ENCODE assay signal across 22 cellular contexts in the genomic region with DNA sequence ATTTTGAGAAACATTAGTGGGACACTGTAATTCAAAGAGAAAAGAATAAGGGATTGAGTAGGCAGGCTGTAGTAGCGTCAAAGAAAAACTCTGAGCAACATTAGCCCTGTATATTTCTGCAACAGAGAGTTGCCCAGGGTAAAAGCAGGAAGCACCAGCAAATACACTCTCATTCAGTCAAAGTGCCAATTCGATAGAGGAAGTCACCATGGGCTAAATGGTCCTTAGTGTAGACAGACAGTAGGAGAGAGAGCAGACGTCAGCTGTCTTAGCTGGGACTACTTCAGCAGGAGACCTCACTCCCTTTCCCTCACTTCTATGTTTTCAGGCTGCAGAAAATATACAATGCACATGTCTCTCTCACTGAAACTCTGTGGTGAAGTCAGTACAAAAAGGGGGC.
DNase-seq lines count a peak whose midpoint lies in the region; ATAC-seq lines count a peak whose summit lies in the region.
"Had no signal": no experiment of that assay in that cellular context is flagged by ENCODE, and none has a peak within 500 bp of the region (broad histone marks: within the 10 kb centered on the region; RNA-seq: fewer than 3 reads in every experiment).

No MANE protein-coding gene starts in this region.

- no peaks in the 10 kb centered on the region for H3K27me3 ChIP-seq in trophoblast cell (ENCODE audit: insufficient read depth, low read length)
- H3K27me3 ChIP-seq: BLaER1 treated with 17β-estradiol and CSF1 and Interleukin-3, amounts not matched to agents 10 nM and 100 nM; Peyer's patch had no signal

- H4K91ac ChIP-seq in trophoblast cell (ENCODE audit: low read depth, low read length), result no peak overlapping the region

- no peak for ATAC-seq in GM19452 (IDR thresholded peaks at IDR 0.05; ENCODE audit: unreplicated experiment)
- no peak for ATAC-seq in GM18861 (IDR thresholded peaks at IDR 0.05; ENCODE audit: unreplicated experiment)
- ATAC-seq: CD8-positive, alpha-beta T cell; GM23338; HCT116; K562; T-cell had no signal

- H4K8ac ChIP-seq in trophoblast cell (ENCODE audit: low read depth, low read length), result no peak overlapping the region

- peaks cover 0 to 7% of the 10 kb centered on the region in 2 experiments for H3K4me1 ChIP-seq in trophoblast cell (ENCODE audit: control insufficient read depth in 1 of 2, insufficient read depth in 2 of 2, low read length in 2 of 2)
- H3K4me1 ChIP-seq: BLaER1 treated with 17β-estradiol and CSF1 and Interleukin-3, amounts not matched to agents 10 nM and 100 nM; Peyer's patch had no signal

- in situ Hi-C loops in KBM-7 (cut with MboI; ENCODE audit: low pct_unique_long_range_greater_than_20kb, low sequenced_read_pairs), result no loop called here

- H2AFZ ChIP-seq in trophoblast cell (ENCODE audit: insufficient read depth, low read length, poor library complexity), result no peak overlapping the region
- H2AFZ ChIP-seq: GM23338 had no signal

- no peaks in the 10 kb centered on the region for H3K79me1 ChIP-seq in trophoblast cell (ENCODE audit: low read length)

- H2BK12ac ChIP-seq in trophoblast cell (ENCODE audit: low read length), result no peak overlapping the region

- H3K4ac ChIP-seq in trophoblast cell (ENCODE audit: low read depth, low read length), result no peak overlapping the region

- H2AK5ac ChIP-seq in trophoblast cell (ENCODE audit: low read length), result no peak overlapping the region

- H4K12ac ChIP-seq in trophoblast cell (ENCODE audit: low read depth, low read length), result no peak overlapping the region

- no peak overlapping the region for H3K9ac ChIP-seq in trophoblast cell (ENCODE audit: low read length)
- H3K9ac ChIP-seq: BLaER1 treated with 17β-estradiol and CSF1 and Interleukin-3, amounts not matched to agents 10 nM and 100 nM had no signal

- no peak overlapping the region for H3K4me3 ChIP-seq in trophoblast cell (ENCODE audit: low read depth, low read length)
- H3K4me3 ChIP-seq: BLaER1 treated with 17β-estradiol and CSF1 and Interleukin-3, amounts not matched to agents 10 nM and 100 nM; GM23338; K562; Peyer's patch had no signal

- WGBS in trophoblast cell (ENCODE audit: extremely low coverage, insufficient coverage, insufficient read length), result no CpG with 5 or more reads among the region's 3 CpGs

- H3K4me2 ChIP-seq in trophoblast cell (ENCODE audit: low read length), result no peak overlapping the region
- H3K4me2 ChIP-seq: BLaER1 treated with 17β-estradiol and CSF1 and Interleukin-3, amounts not matched to agents 10 nM and 100 nM; GM23338 had no signal

- no peak overlapping the region for H3K18ac ChIP-seq in trophoblast cell (ENCODE audit: low read length)

- no peak overlapping the region for H2BK5ac ChIP-seq in trophoblast cell (ENCODE audit: low read depth, low read length, poor library complexity)

- H3K27ac ChIP-seq in trophoblast cell (ENCODE audit: low read depth, low read length), result peak overlapping the region; percentile 15
- H3K27ac ChIP-seq: BLaER1 treated with 17β-estradiol and CSF1 and Interleukin-3, amounts not matched to agents 10 nM and 100 nM; Peyer's patch had no signal

- no peak overlapping the region for H3K23ac ChIP-seq in trophoblast cell (ENCODE audit: low read length)

- H2BK120ac ChIP-seq in trophoblast cell (ENCODE audit: insufficient read depth, low read length, poor library complexity), result no peak overlapping the region

- no peaks in the 10 kb centered on the region for H3K79me2 ChIP-seq in trophoblast cell (ENCODE audit: control insufficient read depth, insufficient read depth, low read length, poor library complexity)

- H3K36me3 ChIP-seq in trophoblast cell (ENCODE audit: control insufficient read depth in 1 of 2, insufficient read depth in 2 of 2, low read length in 2 of 2), result no peaks in the 10 kb centered on the region
- H3K36me3 ChIP-seq: BLaER1 treated with 17β-estradiol and CSF1 and Interleukin-3, amounts not matched to agents 10 nM and 100 nM; Peyer's patch had no signal

- no peak overlapping the region for H3K14ac ChIP-seq in trophoblast cell (ENCODE audit: low read length)

- DNase-seq in KBM-7, result peak; percentile 18
- peak; percentile 37 for DNase-seq in NCI-H69 (lab: John Stamatoyannopoulos, UW)
- peak; percentile 35 for DNase-seq in OCI-M1 (lab: John Stamatoyannopoulos, UW)
- DNase-seq in trophoblast cell, result no peak
- no peak for DNase-seq in stimulated activated CD4-positive, alpha-beta T cell treated with anti-CD3 and anti-CD28 coated beads, Interleukin-4, amount 100 ng/mL, for 24 hours
- DNase-seq: Calu3; CD8-positive, alpha-beta T cell; DMS53; EL; NCI-H1092; NCI-H2171 treated with DMSO at 0.1 percent for 48 hours; NCI-H446 treated with DMSO at 0.1 percent for 48 hours; Peyer's patch; Right ventricle myocardium superior; T-cell; T-helper 9 cell had no signal

- no peaks in the 10 kb centered on the region for H3K9me3 ChIP-seq in trophoblast cell (ENCODE audit: insufficient read depth, low read depth, low read length)
- H3K9me3 ChIP-seq: BLaER1 treated with 17β-estradiol and CSF1 and Interleukin-3, amounts not matched to agents 10 nM and 100 nM; Peyer's patch had no signal

Comparison
In these comparisons a context has a peak if more than half of its experiments do, and no peak if none do; other contexts are left out.
1. DNase-seq: peak in KBM-7 (single experiment), NCI-H69 (single experiment) and OCI-M1 (single experiment); none in trophoblast cell (0 of 2) and stimulated activated CD4-positive, alpha-beta T cell treated with anti-CD3 and anti-CD28 coated beads, Interleukin-4, amount 100 ng/mL, for 24 hours (single experiment).